ENCODE assay signal across 8 cellular contexts in the genomic region with DNA sequence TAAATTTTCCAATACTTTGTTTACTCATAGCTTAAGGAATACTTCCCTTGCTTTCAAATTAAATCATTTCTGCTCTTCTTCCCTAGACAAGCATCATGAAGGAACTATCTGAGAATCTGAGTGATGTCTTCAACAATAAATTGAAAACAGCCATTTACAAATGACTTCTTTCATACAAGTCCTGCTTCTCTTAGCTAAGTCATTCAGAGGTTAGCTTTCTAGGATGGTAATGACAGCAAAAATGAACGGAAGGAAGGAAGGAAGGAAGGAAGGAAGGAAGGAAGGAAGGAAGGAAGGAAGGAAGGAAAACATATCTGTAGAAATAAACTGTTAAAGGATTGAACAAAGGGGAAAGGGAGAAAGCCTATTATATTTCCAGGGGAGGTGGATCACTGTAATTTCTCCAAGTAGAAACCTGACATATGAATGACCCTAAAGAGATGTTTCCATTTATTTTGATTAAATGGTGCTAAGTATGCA.
"Had no signal": no experiment of that assay in that cellular context is flagged by ENCODE, and none has a peak within 500 bp of the region (broad histone marks: within the 10 kb centered on the region; RNA-seq: fewer than 3 reads in every experiment).

No MANE protein-coding gene starts in this region.

- H3K4me3 ChIP-seq: GM23248, GM23338, HAP-1 had no signal

- H3K27ac ChIP-seq: GM23248 had no signal

- H3K36me3 ChIP-seq: HAP-1 had no signal

- H3K9me3 ChIP-seq: HAP-1 had no signal

- H3K9ac ChIP-seq: GM23248 had no signal

- H3K4me1 ChIP-seq: HAP-1 had no signal

- DNase-seq: GM23248, GOT3, H7, H9, HCEC 1CT, HFFc6 had no signal
